ENCODE assay signal across 8 cellular contexts in genomic region chr9:5799314-5799713, GRCh38. TPM values are rescaled to one million over a fixed set of nuclear protein-coding genes. Genes with fewer than 3 reads are reported as not detected.
A peak's percentile ranks its signal among the peaks of the same experiment; 100 is the strongest.
DNase-seq lines count a peak whose midpoint lies in the region; ATAC-seq and TF ChIP-seq lines count a peak whose summit lies in the region.

No MANE protein-coding gene starts in this region.

- no peaks in the 10 kb centered on the region for H3K27me3 ChIP-seq in cardiac muscle cell

- ATAC-seq in Right ventricle myocardium inferior, result no peak
- ATAC-seq in HG03378 (IDR thresholded peaks at IDR 0.05; ENCODE audit: unreplicated experiment), result no peak

- peak; percentile 90 for TF ChIP-seq CTCF in cardiac muscle cell (IDR thresholded peaks at IDR 0.05; ENCODE audit: low read depth, low read length)

- no peaks in the 10 kb centered on the region for H3K9me3 ChIP-seq in cardiac muscle cell (ENCODE audit: low read depth)

- H3K4me1 ChIP-seq in cardiac muscle cell (ENCODE audit: low read depth), result peaks cover 5% of the 10 kb centered on the region

- intact Hi-C loops in Right ventricle myocardium inferior (cut with DNase I), result no loop called here

- no peaks in the 10 kb centered on the region for H3K36me3 ChIP-seq in cardiac muscle cell

- H3K27ac ChIP-seq in cardiac muscle cell, result no peak overlapping the region

- DNase-seq in cardiac muscle cell (ENCODE audit: low read depth in 1 of 2, low spot score in 1 of 2) (peak in 1 of 2 donors; percentile 74), Right ventricle myocardium inferior (ENCODE audit: missing footprints) (no peak), NCI-H526 (lab: John Stamatoyannopoulos, UW) (peak; percentile 47 to 64), dedifferentiated amniotic fluid mesenchymal stem cell (ENCODE audit: extremely low spot score) (peak; percentile 55), midbrain (lab: John Stamatoyannopoulos, UW) (peak; percentile 74), NCI-H1417 treated with DMSO at 0.1 percent for 48 hours (lab: John Stamatoyannopoulos, UW) (no peak)
- no peak for DNase-seq in effector CD4-positive, alpha-beta T cell

- no peak overlapping the region for H3K4me3 ChIP-seq in cardiac muscle cell

RNA-seq across cellular contexts. Expression of gene ERMP1, which starts 33.6 kb away (rescaled TPM):
- total RNA-seq in cardiac muscle cell (12.9 and 31.5 TPM in 2 replicates), Right ventricle myocardium inferior (19.9 TPM)
- polyA plus RNA-seq in cardiac muscle cell, result 18.1 and 36.0 TPM in 2 replicates

Comparison
In these comparisons a context has a peak if more than half of its experiments do, and no peak if none do; other contexts are left out.
1. DNase-seq: peak in NCI-H526 (2 of 2), dedifferentiated amniotic fluid mesenchymal stem cell (single experiment) and midbrain (single experiment); none in Right ventricle myocardium inferior (single experiment), effector CD4-positive, alpha-beta T cell (single experiment) and NCI-H1417 treated with DMSO at 0.1 percent for 48 hours (single experiment).